Comparison of ENCODE assay signal across 8 cellular contexts in the genomic region with DNA sequence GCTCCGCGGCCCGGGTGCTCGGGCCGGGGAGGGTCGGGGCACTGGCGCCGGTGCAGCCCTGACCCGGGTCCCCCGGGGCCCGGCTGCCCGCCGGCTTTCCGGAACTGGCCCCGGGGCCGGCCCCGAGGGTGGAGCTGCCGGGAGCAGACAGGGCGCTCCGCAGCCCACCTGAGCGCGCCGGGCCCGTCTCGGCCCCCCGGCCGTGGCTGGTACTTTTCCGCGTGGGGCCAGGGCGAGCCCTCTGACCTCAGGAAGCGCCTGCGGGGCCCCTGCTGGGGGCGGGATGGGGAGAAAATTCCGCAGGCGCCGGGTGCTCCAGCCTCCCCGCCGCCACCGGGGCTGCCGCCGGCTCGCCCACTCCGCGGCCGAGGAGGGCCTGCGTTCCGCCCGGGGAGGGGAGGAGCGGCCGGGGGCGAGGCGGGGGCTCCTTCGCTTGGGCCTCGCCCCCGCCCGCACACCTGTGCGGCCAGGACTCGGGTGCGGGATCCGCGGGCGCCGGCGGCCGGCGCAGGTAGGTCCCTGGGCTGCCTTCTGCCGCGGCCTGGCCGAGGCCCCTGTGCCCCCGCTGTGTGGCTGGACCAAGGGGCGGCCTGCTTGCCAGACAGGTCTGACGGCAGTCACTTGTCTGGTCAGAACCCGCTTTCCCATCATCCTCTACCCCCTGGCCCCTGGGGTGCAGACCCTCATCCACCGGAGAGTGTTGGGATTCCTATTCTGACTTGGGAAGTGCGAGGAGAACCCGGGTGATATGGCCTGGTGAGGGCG. TPM values are rescaled to one million over a fixed set of nuclear protein-coding genes. Genes with fewer than 3 reads are reported as not detected.
DNase-seq lines count a peak whose midpoint lies in the region; ATAC-seq and TF ChIP-seq lines count a peak whose summit lies in the region.

No MANE protein-coding gene starts in this region.

- H3K4me3 ChIP-seq in body of pancreas (peak overlapping the region; percentile 55 to 77), stomach smooth muscle (ENCODE audit: low read length in 2 of 2) (peak overlapping the region; percentile 83)

- 1% methylated on average over 13 to 27 of the region's 77 CpGs for WGBS in body of pancreas, 2 donors

- peak overlapping the region; percentile 81 to 92 for H3K9ac ChIP-seq in stomach smooth muscle (ENCODE audit: low read length in 2 of 2)

- H3K36me3 ChIP-seq in body of pancreas (replicated peaks in 1 of 2; ENCODE audit: insufficient read depth in 1 of 2, low read depth in 2 of 2) (peaks cover 6 to 8% of the 10 kb centered on the region in 2 donors), stomach smooth muscle (ENCODE audit: control insufficient read depth in 2 of 2, insufficient read depth in 2 of 2, low read length in 2 of 2) (peaks cover 7 to 10% of the 10 kb centered on the region in 2 donors)

- no peak for TF ChIP-seq CTCF in body of pancreas (IDR thresholded peaks at IDR 0.05)

- peak overlapping the region; percentile 83 to 95 (median 90) for H3K27ac ChIP-seq in body of pancreas
- H3K27ac ChIP-seq in stomach smooth muscle (ENCODE audit: low read length), result peak overlapping the region; percentile 64

- DNase-seq in NCI-H146 (lab: John Stamatoyannopoulos, UW) (peak; percentile 32), NCI-H146 treated with DMSO at 0.1 percent for 48 hours (lab: John Stamatoyannopoulos, UW; ENCODE audit: unreplicated experiment) (no peak), body of pancreas (peak in 2 of 4 donors; percentile 55 to 56), kidney tubule cell (ENCODE audit: low spot score) (peak; percentile 28), amniotic stem cell (lab: John Stamatoyannopoulos, UW) (no peak), KBM-7 (no peak)

- intact Hi-C loops in body of pancreas (cut with DNase I), result no loop called here

- H3K4me1 ChIP-seq in body of pancreas (peaks cover 74% of the 10 kb centered on the region), stomach smooth muscle (ENCODE audit: control insufficient read depth, insufficient read depth, low read length) (peaks cover 45% of the 10 kb centered on the region)

- no peak for TF ChIP-seq RAD21 in Ishikawa (IDR thresholded peaks at IDR 0.05; ENCODE audit: low read depth)

- in situ Hi-C loops in KBM-7 (cut with MboI; ENCODE audit: low pct_unique_long_range_greater_than_20kb, low sequenced_read_pairs), result no loop called here

- TF ChIP-seq EP300 in Ishikawa (IDR thresholded peaks at IDR 0.05; ENCODE audit: borderline replicate concordance), result 0 out of 2 replicates have a peak, but pooled peaks have one; percentile 32

- H3K27me3 ChIP-seq in body of pancreas (no peaks in the 10 kb centered on the region), stomach smooth muscle (ENCODE audit: control insufficient read depth in 1 of 2, insufficient read depth in 2 of 2, low read length in 2 of 2) (no peaks in the 10 kb centered on the region)

- peak; percentile 12 for ATAC-seq in body of pancreas

- no peak for TF ChIP-seq POLR2A in body of pancreas (IDR thresholded peaks at IDR 0.05)

- H3K9me3 ChIP-seq in body of pancreas (no peaks in the 10 kb centered on the region), stomach smooth muscle (ENCODE audit: control insufficient read depth in 2 of 2, low read length in 2 of 2) (no peaks in the 10 kb centered on the region)

TF ChIP-seq in Ishikawa, 13 proteins besides CTCF, POLR2A, EP300 and RAD21:
- TF ChIP-seq MAX (IDR thresholded peaks at IDR 0.05), result peak; percentile 18
- TF ChIP-seq FOXM1 (IDR thresholded peaks at IDR 0.05; ENCODE audit: borderline replicate concordance, low read depth), result no peak
- no peak for TF ChIP-seq TCF12 (IDR thresholded peaks at IDR 0.05; ENCODE audit: low read depth)
- 0 out of 2 replicates have a peak, but pooled peaks have one; percentile 32 for TF ChIP-seq NFIC (IDR thresholded peaks at IDR 0.05)
- TF ChIP-seq REST (IDR thresholded peaks at IDR 0.05; ENCODE audit: low read depth), result no peak
- TF ChIP-seq ZBTB7A (IDR thresholded peaks at IDR 0.05; ENCODE audit: low read depth), result peak; percentile 83
- TF ChIP-seq CEBPB (IDR thresholded peaks at IDR 0.05), result no peak
- TF ChIP-seq, protein P1, sequence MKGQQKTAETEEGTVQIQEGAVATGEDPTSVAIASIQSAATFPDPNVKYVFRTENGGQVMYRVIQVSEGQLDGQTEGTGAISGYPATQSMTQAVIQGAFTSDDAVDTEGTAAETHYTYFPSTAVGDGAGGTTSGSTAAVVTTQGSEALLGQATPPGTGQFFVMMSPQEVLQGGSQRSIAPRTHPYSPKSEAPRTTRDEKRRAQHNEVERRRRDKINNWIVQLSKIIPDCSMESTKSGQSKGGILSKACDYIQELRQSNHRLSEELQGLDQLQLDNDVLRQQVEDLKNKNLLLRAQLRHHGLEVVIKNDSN (IDR thresholded peaks at IDR 0.05), result no peak
- TF ChIP-seq YY1 (IDR thresholded peaks at IDR 0.05; ENCODE audit: low read depth), result no peak
- peak; percentile 47; the same call in 1 of the 2 replicates for TF ChIP-seq TAF1 (IDR thresholded peaks at IDR 0.05; ENCODE audit: low read depth)
- TF ChIP-seq EGR1 (IDR thresholded peaks at IDR 0.05), result 0 out of 2 replicates have a peak, but pooled peaks have one; percentile 32
- no peak for TF ChIP-seq TEAD4 (IDR thresholded peaks at IDR 0.05)
- TF ChIP-seq CREB1 (IDR thresholded peaks at IDR 0.05; ENCODE audit: low read depth), result no peak

RNA-seq across cellular contexts. Expression of gene FURIN, which starts 3.5 kb away (rescaled TPM):
- 100 to 1,000 TPM in 1 of 2 donors, 10 to 100 TPM in 1; 88.0 to 112 TPM for total RNA-seq in body of pancreas

RNA-seq across cellular contexts. Expression of gene FES, which starts 12.4 kb away (rescaled TPM):
- 10 to 100 TPM; 16.9 to 24.4 TPM for total RNA-seq in body of pancreas

RNA-seq across cellular contexts. Expression of gene MAN2A2, which starts 31.2 kb away (rescaled TPM):
- total RNA-seq in body of pancreas, result 100 to 1,000 TPM in 1 of 2 donors, 10 to 100 TPM in 1; 78.9 to 138 TPM

Comparison
In these comparisons a context has a peak if more than half of its experiments do, and no peak if none do; other contexts are left out.
1. DNase-seq: peak in NCI-H146 (single experiment) and kidney tubule cell (single experiment); none in NCI-H146 treated with DMSO at 0.1 percent for 48 hours (single experiment), amniotic stem cell (single experiment) and KBM-7 (single experiment).